17 cellular contexts compared by ENCODE assay signal in genomic region chr10:99285846-99286245, GRCh38. TPM values are rescaled to one million over a fixed set of nuclear protein-coding genes. Genes with fewer than 3 reads are reported as not detected.
"Had no signal": no experiment of that assay in that cellular context is flagged by ENCODE, and none has a peak within 500 bp of the region (broad histone marks: within the 10 kb centered on the region; RNA-seq: fewer than 3 reads in every experiment).

No MANE protein-coding gene starts in this region.

- ATAC-seq: activated T-cell treated with anti-CD3 and anti-CD28 coated beads, Interleukin-2, amount 50 U/mL, for 4 hours; natural killer cell treated with Interleukin-12 subunit alpha and Interleukin-12 subunit beta and Interleukin-15 and Interleukin-18, amount 100 ng/mL, for 72 hours; stimulated activated naive B cell treated with anti-CD40 and anti-IgM and Interleukin-4, amounts not matched to agents 10 μg/mL and 1 μg/mL and 100 μg/mL, for 72 hours; T-helper 17 cell had no signal

- DNase-seq: activated CD4-positive, alpha-beta memory T cell treated with anti-CD3 and anti-CD28 coated beads, Interleukin-2, amount 10 ng/mL, durations not matched to agents 7 days and 5 days; activated CD4-positive, alpha-beta T cell treated with anti-CD3 and anti-CD28 coated beads for 4 hours; activated effector memory CD4-positive, alpha-beta T cell treated with anti-CD3 and anti-CD28 coated beads, Interleukin-2, amount 50 U/mL, for 16 hours; activated T-cell treated with anti-CD3 and anti-CD28 coated beads, Interleukin-2, amount 50 U/mL, for 4 hours; adrenal gland; brain microvascular endothelial cell; effector memory CD4-positive, alpha-beta T cell; glutamatergic neuron; hypothalamus; stimulated activated naive B cell treated with anti-CD40 and anti-IgM and Interleukin-4, amounts not matched to agents 10 μg/mL and 1 μg/mL and 100 μg/mL, for 72 hours; T-helper 17 cell; trophoblast cell had no signal

RNA-seq across cellular contexts. Expression of gene CNNM1, which starts 43.3 kb away (rescaled TPM):
- total RNA-seq: natural killer cell treated with Interleukin-12 subunit alpha and Interleukin-12 subunit beta and Interleukin-15 and Interleukin-18, amount 100 ng/mL, for 72 hours had no signal

RNA-seq across cellular contexts. Expression of gene HPSE2, which starts 50.2 kb away (rescaled TPM):
- total RNA-seq: activated CD4-positive, alpha-beta memory T cell treated with anti-CD3 and anti-CD28 coated beads, Interleukin-2, amount 10 ng/mL, durations not matched to agents 7 days and 5 days; activated T-cell treated with anti-CD3 and anti-CD28 coated beads, Interleukin-2, amount 50 U/mL, for 4 hours; adrenal gland; cerebellum; epithelial cell of proximal tubule; kidney epithelial cell; natural killer cell treated with Interleukin-12 subunit alpha and Interleukin-12 subunit beta and Interleukin-15 and Interleukin-18, amount 100 ng/mL, for 72 hours; renal cortical epithelial cell had no signal
